In the genomic region with DNA sequence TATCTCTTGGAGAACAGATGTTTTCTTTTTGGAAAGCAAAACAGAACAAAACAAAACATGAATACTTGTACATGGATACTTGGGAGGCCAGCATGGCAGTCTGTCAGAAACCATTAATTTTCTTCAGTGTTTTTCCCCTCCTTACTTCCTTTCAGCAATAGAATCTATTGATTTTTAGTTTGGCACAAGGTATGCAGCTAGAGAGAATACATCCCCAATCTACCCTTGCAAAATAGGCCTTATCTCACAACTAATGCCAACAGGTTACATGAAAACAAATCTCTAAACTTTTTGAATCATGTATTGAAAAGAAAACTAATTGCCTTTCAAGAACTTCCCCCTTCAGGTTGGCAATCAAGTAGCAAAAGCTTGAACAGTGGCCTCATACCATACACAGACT, we compare ENCODE assay signal across 10 cellular contexts. TPM values are rescaled to one million over a fixed set of nuclear protein-coding genes. Genes with fewer than 3 reads are reported as not detected.
"Had no signal": no experiment of that assay in that cellular context is flagged by ENCODE, and none has a peak within 500 bp of the region (broad histone marks: within the 10 kb centered on the region; RNA-seq: fewer than 3 reads in every experiment).

No MANE protein-coding gene starts in this region.

- ATAC-seq: HCT116 had no signal

- H3K9me3 ChIP-seq: HAP-1 had no signal

- H3K36me3 ChIP-seq: HAP-1 had no signal

- DNase-seq: GOT3, H7, HFFc6, IMR-90, KBM-7 had no signal

- H3K4me1 ChIP-seq: HAP-1 had no signal

- H3K4me3 ChIP-seq: HAP-1 had no signal

- H3K27ac ChIP-seq: HL-60 had no signal

RNA-seq across cellular contexts. Expression of a gene that starts 2.8 kb away (rescaled TPM):
- total RNA-seq: H4, H7, HFFc6, HT1080, IMR-90 had no signal
- polyA plus RNA-seq: IMR-90 had no signal

RNA-seq across cellular contexts. Expression of a gene that starts 40.1 kb away (rescaled TPM):
- total RNA-seq: H4, H7, HFFc6, HT1080, IMR-90 had no signal
- polyA plus RNA-seq: IMR-90 had no signal
